12 cellular contexts compared by ENCODE assay signal in the genomic region with DNA sequence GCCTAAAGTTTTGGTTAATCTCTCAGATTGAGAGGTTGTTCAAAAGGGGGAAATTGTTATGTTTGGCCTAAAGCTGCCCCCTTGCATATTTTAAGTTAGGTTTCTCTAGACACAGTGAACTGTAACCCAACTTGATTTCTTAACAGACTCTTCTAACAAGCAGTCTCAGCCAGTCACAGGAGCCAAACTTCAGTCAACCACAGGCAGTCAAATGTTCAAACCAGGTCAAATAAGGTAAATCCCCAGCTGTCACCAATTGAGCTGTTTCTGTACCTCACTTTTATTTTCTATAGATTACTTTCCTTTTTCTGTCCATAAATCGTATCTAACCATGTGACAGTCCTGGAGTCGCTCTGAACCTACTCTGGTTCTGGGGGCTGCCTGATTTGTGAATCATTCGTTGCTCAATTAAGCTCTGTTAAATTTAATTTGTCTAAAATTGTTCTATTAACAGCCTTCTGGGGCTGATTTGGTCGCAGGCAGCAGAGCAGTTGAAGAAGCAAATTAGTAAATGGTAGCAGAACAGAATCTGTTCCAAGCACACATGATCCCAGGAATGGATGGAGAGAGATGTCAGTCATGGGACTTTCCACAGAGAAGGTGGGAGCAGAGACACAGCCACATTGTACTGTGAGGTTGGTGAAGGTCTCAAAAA. TPM values are rescaled to one million over a fixed set of nuclear protein-coding genes. Genes with fewer than 3 reads are reported as not detected.
A peak's percentile ranks its signal among the peaks of the same experiment; 100 is the strongest.
DNase-seq lines count a peak whose midpoint lies in the region; ATAC-seq and TF ChIP-seq lines count a peak whose summit lies in the region.
"Had no signal": no experiment of that assay in that cellular context is flagged by ENCODE, and none has a peak within 500 bp of the region (broad histone marks: within the 10 kb centered on the region; RNA-seq: fewer than 3 reads in every experiment).

No MANE protein-coding gene starts in this region.

- no peak for TF ChIP-seq CTCF in stomach (IDR thresholded peaks at IDR 0.05)

- TF ChIP-seq POLR2A in stomach (IDR thresholded peaks at IDR 0.05), result no peak

- no peaks in the 10 kb centered on the region for H3K36me3 Mint-ChIP-seq in activated naive CD4-positive, alpha-beta T cell treated with anti-CD3 and anti-CD28 coated beads, Interleukin-2, amount 50 U/mL, for 72 hours
- H3K36me3 Mint-ChIP-seq in stimulated activated naive CD8-positive, alpha-beta T cell treated with anti-CD3 and anti-CD28 coated beads, Interleukin-15, Interleukin-2, amounts not matched to agents 100 ng/mL and 50 ng/mL, for 24 hours (ENCODE audit: low read depth), result no peaks in the 10 kb centered on the region

- WGBS in stomach, 5 donors, result 64 to 79% (median 76%) methylated on average over 4 of the region's 4 CpGs

- peaks cover 17% of the 10 kb centered on the region for H3K4me1 ChIP-seq in SJCRH30
- peaks cover 0 to 14% (median 2%) of the 10 kb centered on the region in 4 donors for H3K4me1 ChIP-seq in stomach
- H3K4me1 ChIP-seq: esophagus squamous epithelium had no signal

- H3K27me3 Mint-ChIP-seq in stimulated activated naive CD8-positive, alpha-beta T cell treated with anti-CD3 and anti-CD28 coated beads, Interleukin-15, Interleukin-2, amounts not matched to agents 100 ng/mL and 50 ng/mL, for 24 hours, result no peaks in the 10 kb centered on the region

- peak in 1 of 2 donors; percentile 21 for DNase-seq in activated naive CD4-positive, alpha-beta T cell treated with anti-CD3 and anti-CD28 coated beads, Interleukin-2, amount 50 U/mL, for 72 hours (ENCODE audit: low spot score in 2 of 2)
- DNase-seq in activated naive CD4-positive, alpha-beta T cell treated with anti-CD3 and anti-CD28 coated beads, Interleukin-2, amount 50 U/mL, for 16 hours, result no peak
- DNase-seq in SJCRH30, result peak; percentile 38 to 66
- no peak for DNase-seq in 8988T
- DNase-seq in cortex of kidney (lab: John Stamatoyannopoulos, UW), result no peak
- no peak for DNase-seq in stomach
- DNase-seq: esophagus squamous epithelium, midbrain had no signal

- peak overlapping the region; percentile 31 to 81 for H3K27ac Mint-ChIP-seq in activated naive CD4-positive, alpha-beta T cell treated with anti-CD3 and anti-CD28 coated beads, Interleukin-2, amount 50 U/mL, for 72 hours
- peak overlapping the region; percentile 77 for H3K27ac Mint-ChIP-seq in stimulated activated naive CD8-positive, alpha-beta T cell treated with anti-CD3 and anti-CD28 coated beads, Interleukin-15, Interleukin-2, amounts not matched to agents 100 ng/mL and 50 ng/mL, for 24 hours

- H3K4me3 Mint-ChIP-seq in stimulated activated naive CD8-positive, alpha-beta T cell treated with anti-CD3 and anti-CD28 coated beads, Interleukin-15, Interleukin-2, amounts not matched to agents 100 ng/mL and 50 ng/mL, for 24 hours, result no peak overlapping the region

- intact Hi-C loops in stomach (cut with DNase I; ENCODE audit: low total_unique reads), result no loop called here

- no peaks in the 10 kb centered on the region for H3K36me3 ChIP-seq in SJCRH30
- no peaks in the 10 kb centered on the region for H3K36me3 ChIP-seq in stomach
- H3K36me3 ChIP-seq: esophagus squamous epithelium had no signal

- TF ChIP-seq EP300 in stomach (IDR thresholded peaks at IDR 0.05), result no peak

- peaks cover 32% of the 10 kb centered on the region for H3K4me1 Mint-ChIP-seq in stimulated activated naive CD8-positive, alpha-beta T cell treated with anti-CD3 and anti-CD28 coated beads, Interleukin-15, Interleukin-2, amounts not matched to agents 100 ng/mL and 50 ng/mL, for 24 hours (ENCODE audit: low read depth)

- no peaks in the 10 kb centered on the region for H3K9me3 Mint-ChIP-seq in activated naive CD4-positive, alpha-beta T cell treated with anti-CD3 and anti-CD28 coated beads, Interleukin-2, amount 50 U/mL, for 72 hours
- H3K9me3 Mint-ChIP-seq in stimulated activated naive CD8-positive, alpha-beta T cell treated with anti-CD3 and anti-CD28 coated beads, Interleukin-15, Interleukin-2, amounts not matched to agents 100 ng/mL and 50 ng/mL, for 24 hours, result no peaks in the 10 kb centered on the region

- H3K4me3 ChIP-seq in SJCRH30 (peak overlapping the region; percentile 16), stomach (no peak overlapping the region)
- H3K4me3 ChIP-seq: esophagus squamous epithelium had no signal

- ATAC-seq in activated naive CD4-positive, alpha-beta T cell treated with anti-CD3 and anti-CD28 coated beads, Interleukin-2, amount 50 U/mL, for 72 hours, result peak; percentile 94 to 96
- peak; percentile 67 for ATAC-seq in HG02763 (IDR thresholded peaks at IDR 0.05; ENCODE audit: unreplicated experiment)
- ATAC-seq: Panc1 had no signal

- no peaks in the 10 kb centered on the region for H3K9me3 ChIP-seq in SJCRH30 (replicated peaks)
- H3K9me3 ChIP-seq in stomach, result no peaks in the 10 kb centered on the region
- H3K9me3 ChIP-seq: esophagus squamous epithelium had no signal

- H3K27ac ChIP-seq in SJCRH30 (peak overlapping the region; percentile 47), stomach (no peak overlapping the region)
- H3K27ac ChIP-seq: C4-2B, esophagus squamous epithelium had no signal

- H3K27me3 ChIP-seq in SJCRH30, result no peaks in the 10 kb centered on the region
- no peaks in the 10 kb centered on the region for H3K27me3 ChIP-seq in stomach
- H3K27me3 ChIP-seq: esophagus squamous epithelium had no signal

RNA-seq across cellular contexts. Expression of a gene that starts 16.4 kb away (rescaled TPM):
- total RNA-seq in activated naive CD4-positive, alpha-beta T cell treated with anti-CD3 and anti-CD28 coated beads, Interleukin-2, amount 50 U/mL, for 72 hours, result 10 to 100 TPM; 32.2 to 34.3 TPM
- total RNA-seq in SJCRH30 (2014; rRNA removed; shearing (Covaris generic)), result 58.7 and 70.5 TPM in 2 replicates
- 10 to 100 TPM; 14.7 to 41.9 (median 22.2) TPM for total RNA-seq in stomach
- polyA plus RNA-seq in stomach, result 10 to 100 TPM; 51.9 to 62.7 (median 56.3) TPM

Comparison
In these comparisons a context has a peak if more than half of its experiments do, and no peak if none do; other contexts are left out.
1. DNase-seq: peak in SJCRH30 (2 of 2); none in activated naive CD4-positive, alpha-beta T cell treated with anti-CD3 and anti-CD28 coated beads, Interleukin-2, amount 50 U/mL, for 16 hours (single experiment), 8988T (single experiment), cortex of kidney (single experiment) and stomach (single experiment).